ENCODE assay signal across 11 cellular contexts in genomic region chr12:80178846-80179245, GRCh38.
DNase-seq lines count a peak whose midpoint lies in the region; ATAC-seq, FAIRE-seq and TF ChIP-seq lines count a peak whose summit lies in the region.
"Had no signal": no experiment of that assay in that cellular context is flagged by ENCODE, and none has a peak within 500 bp of the region (broad histone marks: within the 10 kb centered on the region; RNA-seq: fewer than 3 reads in every experiment).

No MANE protein-coding gene starts in this region.

- no peaks in the 10 kb centered on the region for H3K36me3 Mint-ChIP-seq in activated naive CD4-positive, alpha-beta T cell treated with anti-CD3 and anti-CD28 coated beads, Interleukin-2, amount 10 ng/mL, durations not matched to agents 7 days and 5 days

- SMC1A ChIA-PET in GM12878 (lab: Charles Lee; ENCODE audit: uncharacterized antibody, unreplicated experiment) = interaction anchor here (1.0 to 2.0 kb wide), 2 partner anchors 10 to 293 kb away, joined by 3 to 10 read pairs; no protein-coding TSS in a partner anchor

- DNase-seq in GM12878 (ENCODE audit: low read depth, low spot score) (peak; percentile 30), DMS53 treated with DMSO at 0.1 percent for 48 hours (lab: John Stamatoyannopoulos, UW; ENCODE audit: unreplicated experiment) (no peak), GM12891 (ENCODE audit: insufficient read length, low spot score) (no peak)
- DNase-seq in stimulated activated naive CD4-positive, alpha-beta T cell (lab: John Stamatoyannopoulos, UW) = no peak
- no peak for DNase-seq in activated naive CD4-positive, alpha-beta T cell treated with anti-CD3 and anti-CD28 coated beads, Interleukin-2, amount 10 ng/mL, durations not matched to agents 7 days and 5 days
- DNase-seq: NCI-H2081 treated with DMSO at 0.1 percent for 48 hours had no signal

- H3K9me3 ChIP-seq in GM12878 (replicated peaks; ENCODE audit: control insufficient read depth, insufficient read depth, low read length) = no peaks in the 10 kb centered on the region
- H3K9me3 ChIP-seq: breast epithelium had no signal

- peak overlapping the region; percentile 7; the same call in 1 of the 2 replicates for H3K4me3 ChIP-seq in GM12878
- H3K4me3 ChIP-seq: breast epithelium had no signal

- H3K79me2 ChIP-seq in GM12878 (ENCODE audit: control insufficient read depth, insufficient read depth, low read length) = no peaks in the 10 kb centered on the region

- H3K36me3 ChIP-seq in GM12878 (ENCODE audit: control insufficient read depth in 2 of 2, insufficient read depth in 2 of 2, low read length in 1 of 2) = no peaks in the 10 kb centered on the region
- H3K36me3 ChIP-seq: breast epithelium had no signal

- H3K27ac ChIP-seq in GM12878 (ENCODE audit: control insufficient read depth, insufficient read depth) = no peak overlapping the region
- H3K27ac ChIP-seq: breast epithelium had no signal

- CTCF ChIA-PET in GM12878 (lab: Yijun Ruan, JAX) = interaction anchor here (1.2 to 2.4 kb wide), 3 partner anchors 9 to 293 kb away, joined by 3 to 12 read pairs (median 5); no protein-coding TSS in a partner anchor
- CTCF ChIA-PET in activated naive CD4-positive, alpha-beta T cell treated with anti-CD3 and anti-CD28 coated beads, Interleukin-2, amount 10 ng/mL, durations not matched to agents 7 days and 5 days (lab: Charles Lee) = no interaction called here

- no peak overlapping the region for H3K9ac ChIP-seq in GM12878 (ENCODE audit: control insufficient read depth, insufficient read depth, low read length)

- no peaks in the 10 kb centered on the region for H3K27me3 ChIP-seq in GM12878 (replicated peaks in 1 of 2; ENCODE audit: control insufficient read depth in 2 of 2, insufficient read depth in 2 of 2, low read length in 1 of 2)
- H3K27me3 ChIP-seq: breast epithelium had no signal

- peak overlapping the region; percentile 49 for H3K4me2 ChIP-seq in GM12878 (ENCODE audit: control insufficient read depth, insufficient read depth)

- BruUV-seq in GM12878 (replicated peaks; lab: Mats Ljungman, UMichigan) = no TSS peak

- no peak overlapping the region for H3K4me3 Mint-ChIP-seq in activated naive CD4-positive, alpha-beta T cell treated with anti-CD3 and anti-CD28 coated beads, Interleukin-2, amount 10 ng/mL, durations not matched to agents 7 days and 5 days

- RAD21 ChIA-PET in GM12878 (lab: Charles Lee; ENCODE audit: unreplicated experiment) = interaction anchor here (0.6 to 1.0 kb wide), 4 partner anchors 22 to 293 kb away, joined by 3 read pairs; no protein-coding TSS in a partner anchor

- TF ChIP-seq EP300 in GM12878 (IDR thresholded peaks at IDR 0.05; ENCODE audit: borderline replicate concordance in 1 of 2, control insufficient read depth in 1 of 2, low read depth in 2 of 2, low read length in 2 of 2) = no peak

- POLR2A ChIA-PET in GM12878 (lab: Charles Lee) = no interaction called here

- in situ Hi-C loops in GM12878 (cut with MboI) = no loop called here

- H3K4me1 Mint-ChIP-seq in activated naive CD4-positive, alpha-beta T cell treated with anti-CD3 and anti-CD28 coated beads, Interleukin-2, amount 10 ng/mL, durations not matched to agents 7 days and 5 days = peaks cover 11% of the 10 kb centered on the region

- peaks cover 3% of the 10 kb centered on the region for H3K27me3 Mint-ChIP-seq in activated naive CD4-positive, alpha-beta T cell treated with anti-CD3 and anti-CD28 coated beads, Interleukin-2, amount 10 ng/mL, durations not matched to agents 7 days and 5 days
- H3K27me3 Mint-ChIP-seq: progenitor cell of endocrine pancreas had no signal

- TF ChIP-seq CTCF in GM12878 (IDR thresholded peaks at IDR 0.05 in 2 of 3, conservative IDR thresholded peaks at IDR 0.05 in 1 of 3; ENCODE audit: control insufficient read depth in 2 of 3, extremely low read depth in 1 of 3, insufficient read depth in 1 of 3, low read depth in 3 of 3, low read length in 3 of 3) = no peak

- 0% methylated on average over 3 of the region's 3 CpGs for WGBS in GM12878 (ENCODE audit: insufficient coverage, insufficient replicate concordance, low lambda C conversion rate, missing lambda C conversion rate)

- H2AFZ ChIP-seq in GM12878 (ENCODE audit: control insufficient read depth, low read depth, low read length) = no peak overlapping the region

- H4K20me1 ChIP-seq in GM12878 (ENCODE audit: control insufficient read depth, insufficient read depth) = no peaks in the 10 kb centered on the region

- no peaks in the 10 kb centered on the region for H3K9me3 Mint-ChIP-seq in activated naive CD4-positive, alpha-beta T cell treated with anti-CD3 and anti-CD28 coated beads, Interleukin-2, amount 10 ng/mL, durations not matched to agents 7 days and 5 days

- ATAC-seq in GM19023 (IDR thresholded peaks at IDR 0.05; ENCODE audit: unreplicated experiment) (peak; percentile 75), GM21619 (IDR thresholded peaks at IDR 0.05; ENCODE audit: unreplicated experiment) (peak; percentile 87), HG03196 (IDR thresholded peaks at IDR 0.05; ENCODE audit: unreplicated experiment) (peak; percentile 79), GM12878 (peak; percentile 93)

- intact Hi-C loops in GM12878 (cut with micrococcal nuclease; ENCODE audit: unreplicated experiment) = loop anchor here (5.0 kb wide), 1 partner anchor 182 kb away; no protein-coding TSS in a partner anchor

- FAIRE-seq in GM12878 (lab: Jason Lieb, UNC) (peak; percentile 80), GM12891 (lab: Jason Lieb, UNC) (no peak)

- no peak for TF ChIP-seq RAD21 in GM12878 (IDR thresholded peaks at IDR 0.05; ENCODE audit: insufficient read depth, low read depth, low read length)

- H3K27ac Mint-ChIP-seq in activated naive CD4-positive, alpha-beta T cell treated with anti-CD3 and anti-CD28 coated beads, Interleukin-2, amount 10 ng/mL, durations not matched to agents 7 days and 5 days = no peak overlapping the region
- H3K27ac Mint-ChIP-seq: progenitor cell of endocrine pancreas had no signal

- H3K4me1 ChIP-seq in GM12878 (ENCODE audit: control insufficient read depth, insufficient read depth, low read length) = peaks cover 17% of the 10 kb centered on the region
- H3K4me1 ChIP-seq: breast epithelium had no signal

- TF ChIP-seq POLR2A in GM12878 (IDR thresholded peaks at IDR 0.05; ENCODE audit: low read depth, low read length) = no peak
- no peak for TF ChIP-seq POLR2A in GM12891 (IDR thresholded peaks at IDR 0.05; ENCODE audit: low read depth, low read length)

TF ChIP-seq in GM12878, 131 proteins besides CTCF, POLR2A, EP300 and RAD21 (continues in another document):
- TF ChIP-seq ATF2 (IDR thresholded peaks at IDR 0.05; ENCODE audit: low read length) (peak; percentile 40; the same call in 1 of the 2 replicates), RUNX3 (IDR thresholded peaks at IDR 0.05; ENCODE audit: low read length) (peak; percentile 81), MEF2A (IDR thresholded peaks at IDR 0.05; ENCODE audit: insufficient read depth, low read depth, low read length) (peak; percentile 67), EED (IDR thresholded peaks at IDR 0.05; ENCODE audit: low read depth) (peak; percentile 60), IKZF2 (IDR thresholded peaks at IDR 0.05) (peak; percentile 35 to 62; a peak in 3 of 4 replicates), CHD4 (IDR thresholded peaks at IDR 0.05) (no peak)

TF ChIP-seq in GM12891, 5 proteins besides CTCF, POLR2A, EP300 and RAD21:
- no peak for TF ChIP-seq POU2F2 (IDR thresholded peaks at IDR 0.05; ENCODE audit: low read depth, low read length)
- TF ChIP-seq TAF1 (IDR thresholded peaks at IDR 0.05; ENCODE audit: low read depth, low read length) = no peak
- TF ChIP-seq PAX5 (IDR thresholded peaks at IDR 0.05; ENCODE audit: insufficient read depth, low read length, severe bottlenecking) = no peak
- TF ChIP-seq POLR2AphosphoS5 (IDR thresholded peaks at IDR 0.05; ENCODE audit: low read depth, low read length) = no peak
- no peak for TF ChIP-seq SPI1 (IDR thresholded peaks at IDR 0.05; ENCODE audit: low read depth, low read length)
TF ChIP-seq in GM12891: peak in this region for 0.
